35 cellular contexts compared by ENCODE assay signal in the genomic region with DNA sequence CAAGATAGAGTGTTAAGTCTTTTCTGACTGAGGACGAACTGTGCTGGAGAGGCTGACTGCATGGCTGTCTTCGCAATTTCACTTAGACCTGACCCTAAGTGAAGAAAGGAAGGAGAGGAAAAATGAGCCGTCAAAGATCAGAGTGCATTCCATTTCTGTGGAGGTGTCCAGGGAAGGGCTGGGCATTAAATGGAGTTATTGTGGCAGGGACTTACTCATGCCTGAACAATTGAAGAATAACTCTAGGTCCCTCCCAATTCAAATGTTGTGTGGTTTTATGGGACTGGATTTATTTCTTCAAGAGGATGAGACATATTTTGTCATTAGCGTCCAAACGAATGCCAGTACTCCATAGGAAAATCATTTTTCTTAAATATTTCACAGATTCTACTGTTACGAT.
A peak's percentile ranks its signal among the peaks of the same experiment; 100 is the strongest.
DNase-seq lines count a peak whose midpoint lies in the region; FAIRE-seq and TF ChIP-seq lines count a peak whose summit lies in the region.
"Had no signal": no experiment of that assay in that cellular context is flagged by ENCODE, and none has a peak within 500 bp of the region (broad histone marks: within the 10 kb centered on the region; RNA-seq: fewer than 3 reads in every experiment).

No MANE protein-coding gene starts in this region.

- no peaks in the 10 kb centered on the region for H3K79me2 ChIP-seq in osteoblast (ENCODE audit: insufficient read depth, low read length)
- H3K79me2 ChIP-seq: parathyroid adenoma had no signal

- no peak overlapping the region for H3K4me3 ChIP-seq in bronchial epithelial cell (ENCODE audit: low read depth, low read length)
- no peak overlapping the region for H3K4me3 ChIP-seq in osteoblast (ENCODE audit: insufficient read depth, low read length)
- no peak overlapping the region for H3K4me3 ChIP-seq in ovary
- H3K4me3 ChIP-seq: HAP-1, left ventricle myocardium inferior, right lobe of liver had no signal

- H3K27ac Mint-ChIP-seq in activated CD4-positive, alpha-beta T cell treated with anti-CD3 and anti-CD28 coated beads, Interleukin-2, amount 10 ng/mL, durations not matched to agents 24 days and 14 days: peak overlapping the region; percentile 8
- H3K27ac Mint-ChIP-seq: activated B cell treated with CpG ODN at 0.5 μM for 24 hours; activated T-helper 17 cell treated with anti-CD3 and anti-CD28 coated beads, Interleukin-2, amount 50 U/mL, for 72 hours; CD8-positive, alpha-beta memory T cell; immature natural killer cell; mesothelial cell of epicardium; naive thymus-derived CD4-positive, alpha-beta T cell had no signal

- H3K27me3 ChIP-seq in bronchial epithelial cell (ENCODE audit: control insufficient read depth, insufficient read depth, low read length) (no peaks in the 10 kb centered on the region), osteoblast (ENCODE audit: insufficient read depth, low read length) (no peaks in the 10 kb centered on the region), ovary (no peaks in the 10 kb centered on the region)
- H3K27me3 ChIP-seq: brain microvascular endothelial cell, right lobe of liver had no signal

- peaks cover 5% of the 10 kb centered on the region for H3K4me1 ChIP-seq in osteoblast (ENCODE audit: insufficient read depth, low read length)
- H3K4me1 ChIP-seq in ovary (ENCODE audit: insufficient read depth): no peaks in the 10 kb centered on the region
- H3K4me1 ChIP-seq: HAP-1, left ventricle myocardium inferior, parathyroid adenoma, right lobe of liver had no signal

- peaks cover 16% of the 10 kb centered on the region for H3K9me3 Mint-ChIP-seq in activated CD4-positive, alpha-beta T cell treated with anti-CD3 and anti-CD28 coated beads, Interleukin-2, amount 10 ng/mL, durations not matched to agents 24 days and 14 days
- H3K9me3 Mint-ChIP-seq: activated T-helper 17 cell treated with anti-CD3 and anti-CD28 coated beads, Interleukin-2, amount 50 U/mL, for 72 hours had no signal

- peaks cover 20% of the 10 kb centered on the region for H3K4me1 Mint-ChIP-seq in activated CD4-positive, alpha-beta T cell treated with anti-CD3 and anti-CD28 coated beads, Interleukin-2, amount 10 ng/mL, durations not matched to agents 24 days and 14 days
- H3K4me1 Mint-ChIP-seq: activated T-helper 17 cell treated with anti-CD3 and anti-CD28 coated beads, Interleukin-2, amount 50 U/mL, for 72 hours had no signal

- DNase-seq in activated CD4-positive, alpha-beta T cell treated with anti-CD3 and anti-CD28 coated beads, Interleukin-2, amount 10 ng/mL, durations not matched to agents 24 days and 14 days: peak; percentile 52
- DNase-seq in activated CD4-positive, alpha-beta T cell treated with anti-CD3 and anti-CD28 coated beads, Interleukin-2, amount 50 U/mL, for 4 hours: no peak
- DNase-seq in RPMI7951 (ENCODE audit: low read depth): peak; percentile 58
- peak; percentile 76 for DNase-seq in bronchial epithelial cell (ENCODE audit: low read depth)
- no peak for DNase-seq in osteoblast (ENCODE audit: insufficient read length, low spot score, missing footprints)
- no peak for DNase-seq in NCI-H510A treated with DMSO at 0.1 percent for 48 hours (lab: John Stamatoyannopoulos, UW)
- DNase-seq in ovary: no peak
- DNase-seq in DMS 273 treated with DMSO at 0.1 percent for 48 hours (lab: John Stamatoyannopoulos, UW): no peak
- DNase-seq: activated B cell treated with CpG ODN at 0.5 μM for 24 hours; activated CD4-positive, alpha-beta T cell treated with anti-CD3 and anti-CD28 coated beads, Interleukin-2, amount 50 U/mL, for 48 hours; activated CD8-positive, alpha-beta memory T cell treated with anti-CD3 and anti-CD28 coated beads, Interleukin-2, amount 50 U/mL, for 4 hours; brain microvascular endothelial cell; CD8-positive, alpha-beta memory T cell; DMS79; erythroblast; hippocampal formation; immature natural killer cell; Kasumi-1; left ventricle myocardium inferior; naive thymus-derived CD4-positive, alpha-beta T cell; NCI-H1048; NCI-H1694 treated with DMSO at 0.1 percent for 48 hours; NCI-H2171; NCI-H526; right lobe of liver; stimulated activated CD4-positive, alpha-beta T cell treated with anti-CD3 and anti-CD28 coated beads, Interleukin-4, amount 100 ng/mL, for 4 hours; stimulated activated naive CD4-positive, alpha-beta T cell treated with Interleukin-2 at 50 U/mL for 16 hours; T-helper 9 cell had no signal

- H3K27me3 Mint-ChIP-seq in activated CD4-positive, alpha-beta T cell treated with anti-CD3 and anti-CD28 coated beads, Interleukin-2, amount 10 ng/mL, durations not matched to agents 24 days and 14 days: no peaks in the 10 kb centered on the region

- no peak overlapping the region for H2AFZ ChIP-seq in osteoblast (ENCODE audit: low read length)
- H2AFZ ChIP-seq: parathyroid adenoma had no signal

- 84 to 92% (median 89%) methylated on average over 6 of the region's 6 CpGs for WGBS in ovary, 3 donors

- no peak for TF ChIP-seq POLR2A in ovary (IDR thresholded peaks at IDR 0.05)

- H3K9me3 ChIP-seq in osteoblast (ENCODE audit: low read depth, low read length) (no peaks in the 10 kb centered on the region), ovary (no peaks in the 10 kb centered on the region)
- H3K9me3 ChIP-seq: HAP-1, left ventricle myocardium inferior, right lobe of liver had no signal

- no peak for TF ChIP-seq EP300 in ovary (IDR thresholded peaks at IDR 0.05)

- H3K27ac ChIP-seq in osteoblast (ENCODE audit: low read depth, low read length) (no peak overlapping the region), ovary (no peak overlapping the region)
- H3K27ac ChIP-seq: 22Rv1, brain microvascular endothelial cell, left ventricle myocardium inferior, parathyroid adenoma, right lobe of liver had no signal

- H3K36me3 ChIP-seq in bronchial epithelial cell (ENCODE audit: control insufficient read depth, insufficient read depth, low read length) (no peaks in the 10 kb centered on the region), osteoblast (ENCODE audit: insufficient read depth, low read length) (no peaks in the 10 kb centered on the region), ovary (no peaks in the 10 kb centered on the region)
- H3K36me3 ChIP-seq: brain microvascular endothelial cell, HAP-1, left ventricle myocardium inferior, right lobe of liver had no signal

- no peak for TF ChIP-seq CTCF in bronchial epithelial cell (IDR thresholded peaks at IDR 0.05; ENCODE audit: insufficient read depth, low read length, severe bottlenecking)
- no peak for TF ChIP-seq CTCF in osteoblast (IDR thresholded peaks at IDR 0.05; ENCODE audit: extremely low read depth, low read depth, low read length)
- no peak for TF ChIP-seq CTCF in ovary (IDR thresholded peaks at IDR 0.05)

- no peaks in the 10 kb centered on the region for H4K20me1 ChIP-seq in osteoblast (ENCODE audit: insufficient read depth, low read length)

- no peak for FAIRE-seq in bronchial epithelial cell (lab: Jason Lieb, UNC)
- FAIRE-seq: frontal cortex, RCC 7860 had no signal

- intact Hi-C loops in activated CD4-positive, alpha-beta T cell treated with anti-CD3 and anti-CD28 coated beads, Interleukin-2, amount 10 ng/mL, durations not matched to agents 24 days and 14 days (cut with micrococcal nuclease): loop anchor here (5.0 kb wide), 1 partner anchor 215 kb away; no protein-coding TSS in a partner anchor
- intact Hi-C loops in ovary (cut with DNase I): no loop called here

- peaks cover 3% of the 10 kb centered on the region for H3K36me3 Mint-ChIP-seq in activated CD4-positive, alpha-beta T cell treated with anti-CD3 and anti-CD28 coated beads, Interleukin-2, amount 10 ng/mL, durations not matched to agents 24 days and 14 days (ENCODE audit: low read depth)

- no peak overlapping the region for H3K4me2 ChIP-seq in osteoblast (ENCODE audit: insufficient read depth, low read length)

- no peak overlapping the region for H3K4me3 Mint-ChIP-seq in activated CD4-positive, alpha-beta T cell treated with anti-CD3 and anti-CD28 coated beads, Interleukin-2, amount 10 ng/mL, durations not matched to agents 24 days and 14 days
- H3K4me3 Mint-ChIP-seq: activated B cell treated with CpG ODN at 0.5 μM for 24 hours; activated T-helper 17 cell treated with anti-CD3 and anti-CD28 coated beads, Interleukin-2, amount 50 U/mL, for 72 hours; mesothelial cell of epicardium; naive thymus-derived CD4-positive, alpha-beta T cell had no signal

Comparison
In these comparisons a context has a peak if more than half of its experiments do, and no peak if none do; other contexts are left out.
1. DNase-seq: peak in activated CD4-positive, alpha-beta T cell treated with anti-CD3 and anti-CD28 coated beads, Interleukin-2, amount 10 ng/mL, durations not matched to agents 24 days and 14 days (single experiment), RPMI7951 (single experiment) and bronchial epithelial cell (single experiment); none in activated CD4-positive, alpha-beta T cell treated with anti-CD3 and anti-CD28 coated beads, Interleukin-2, amount 50 U/mL, for 4 hours (0 of 2), osteoblast (single experiment), NCI-H510A treated with DMSO at 0.1 percent for 48 hours (single experiment), ovary (0 of 5) and DMS 273 treated with DMSO at 0.1 percent for 48 hours (single experiment).